ENCODE assay signal across 9 cellular contexts in genomic region chr6:111724039-111724438, GRCh38.
A peak's percentile ranks its signal among the peaks of the same experiment; 100 is the strongest.
DNase-seq lines count a peak whose midpoint lies in the region; ATAC-seq and TF ChIP-seq lines count a peak whose summit lies in the region.
"Had no signal": no experiment of that assay in that cellular context is flagged by ENCODE, and none has a peak within 500 bp of the region (broad histone marks: within the 10 kb centered on the region; RNA-seq: fewer than 3 reads in every experiment).

No MANE protein-coding gene starts in this region.

- H3K36me3 ChIP-seq in MG63 (no peaks in the 10 kb centered on the region), BE2C (no peaks in the 10 kb centered on the region; the same call in 1 of the 2 replicates)

- H3K36me3 Mint-ChIP-seq in immature natural killer cell: peaks cover 29 to 43% (median 38%) of the 10 kb centered on the region in 3 donors

- H3K4me3 ChIP-seq in MG63: no peak overlapping the region
- no peak overlapping the region for H3K4me3 ChIP-seq in BE2C (ENCODE audit: low read depth, low read length)

- peaks cover 98 to 100% of the 10 kb centered on the region in 2 donors for H3K4me1 Mint-ChIP-seq in immature natural killer cell

- peak; percentile 14 for ATAC-seq in GM18870 (IDR thresholded peaks at IDR 0.05; ENCODE audit: unreplicated experiment)
- ATAC-seq in GM21723 (IDR thresholded peaks at IDR 0.05; ENCODE audit: unreplicated experiment): peak; percentile 36
- ATAC-seq in HG03457 (IDR thresholded peaks at IDR 0.05; ENCODE audit: unreplicated experiment): peak; percentile 14

- no peaks in the 10 kb centered on the region; the same call in 1 of the 2 replicates for H3K4me1 ChIP-seq in BE2C

- H3K27me3 ChIP-seq in MG63 (no peaks in the 10 kb centered on the region), BE2C (no peaks in the 10 kb centered on the region)

- no peak for DNase-seq in immature natural killer cell
- no peak for DNase-seq in MG63
- DNase-seq in BE2C: no peak
- DNase-seq in iPS-NIHi7 (ENCODE audit: extremely low spot score): no peak
- DNase-seq in foreskin melanocyte: no peak
- DNase-seq: mesendoderm had no signal

- H3K27ac Mint-ChIP-seq in immature natural killer cell: peak overlapping the region; percentile 96 to 100 (median 99)

- H3K9me3 Mint-ChIP-seq in immature natural killer cell: no peaks in the 10 kb centered on the region

- peak overlapping the region; percentile 72 to 85 (median 79) for H3K4me3 Mint-ChIP-seq in immature natural killer cell

- peaks cover 9 to 12% (median 10%) of the 10 kb centered on the region in 3 donors for H3K27me3 Mint-ChIP-seq in immature natural killer cell (ENCODE audit: low read depth in 3 of 3)

- no peak for TF ChIP-seq CTCF in BE2C (IDR thresholded peaks at IDR 0.05; ENCODE audit: low read depth, low read length)

- H3K9me3 ChIP-seq in MG63 (no peaks in the 10 kb centered on the region), BE2C (no peaks in the 10 kb centered on the region)
